Comparison of ENCODE assay signal across 1 cellular context in the genomic region with DNA sequence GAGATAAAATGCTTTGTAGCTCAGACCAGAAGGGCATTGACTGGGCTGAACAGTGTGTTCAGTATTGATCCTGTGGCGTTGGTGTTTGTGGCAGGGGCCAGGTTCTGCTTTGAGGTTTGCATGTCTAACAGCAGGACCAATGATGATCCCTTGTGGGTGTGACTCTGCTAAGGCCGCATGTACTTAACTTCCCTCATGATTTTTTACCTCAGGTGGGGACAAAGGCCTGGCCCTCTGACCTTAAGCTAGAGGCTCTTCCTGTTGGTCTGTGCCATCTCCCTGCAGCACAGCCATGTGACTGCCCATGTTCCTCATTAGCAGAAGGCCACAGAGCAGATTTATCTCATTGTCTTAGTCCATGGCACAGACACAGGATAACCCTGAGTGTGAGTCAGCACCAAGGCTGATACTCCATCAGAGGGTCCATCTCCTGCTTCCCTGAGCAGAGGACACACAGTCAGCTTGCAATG.
A peak's percentile ranks its signal among the peaks of the same experiment; 100 is the strongest.
TF ChIP-seq lines count a peak whose summit lies in the region.

No MANE protein-coding gene starts in this region.

TF ChIP-seq in HepG2, 621 proteins besides CTCF, POLR2A, EP300 and RAD21 (continued from another document and continues in another):
- TF ChIP-seq ZNF407 (CRISPR knock-in tag; IDR thresholded peaks at IDR 0.05; ENCODE audit: not compliant biosample characterization) = no peak
- no peak for TF ChIP-seq ZNF816 (CRISPR knock-in tag; IDR thresholded peaks at IDR 0.05; ENCODE audit: borderline replicate concordance)
- TF ChIP-seq FLYWCH1 (CRISPR knock-in tag; IDR thresholded peaks at IDR 0.05) = no peak
- TF ChIP-seq GFI1 (CRISPR knock-in tag; IDR thresholded peaks at IDR 0.05; ENCODE audit: borderline replicate concordance) = no peak
- no peak for TF ChIP-seq BCL6 (CRISPR knock-in tag; IDR thresholded peaks at IDR 0.05)
- peak; percentile 63 for TF ChIP-seq ZNF18 (CRISPR knock-in tag; IDR thresholded peaks at IDR 0.05; ENCODE audit: insufficient replicate concordance)
- no peak for TF ChIP-seq BRCA1 (CRISPR knock-in tag; IDR thresholded peaks at IDR 0.05)
- TF ChIP-seq ISL2 (CRISPR knock-in tag; IDR thresholded peaks at IDR 0.05) = no peak
- TF ChIP-seq ZNF142 (CRISPR knock-in tag; IDR thresholded peaks at IDR 0.05) = no peak
- TF ChIP-seq ZNF589 (CRISPR knock-in tag; conservative IDR thresholded peaks at IDR 0.05) = no peak
- peak; percentile 60; the same call in 1 of the 3 replicates for TF ChIP-seq MXI1 (IDR thresholded peaks at IDR 0.05; ENCODE audit: borderline replicate concordance, low read depth, low read length)
- 0 out of 2 replicates have a peak, but pooled peaks have one; percentile 47 for TF ChIP-seq SPEN (CRISPR knock-in tag; IDR thresholded peaks at IDR 0.05; ENCODE audit: low read depth)
- no peak for TF ChIP-seq ZNF569 (CRISPR knock-in tag; IDR thresholded peaks at IDR 0.05; ENCODE audit: borderline replicate concordance)
- peak; percentile 16; the same call in 1 of the 2 replicates for TF ChIP-seq KDM5B (CRISPR knock-in tag; IDR thresholded peaks at IDR 0.05; ENCODE audit: borderline replicate concordance)
- no peak for TF ChIP-seq ZNF34 (CRISPR knock-in tag; IDR thresholded peaks at IDR 0.05; ENCODE audit: borderline replicate concordance)
- TF ChIP-seq ZNF446 (CRISPR knock-in tag; IDR thresholded peaks at IDR 0.05) = no peak
- no peak for TF ChIP-seq MLXIP (CRISPR knock-in tag; IDR thresholded peaks at IDR 0.05; ENCODE audit: borderline replicate concordance)
- no peak for TF ChIP-seq SIX1 (CRISPR knock-in tag; IDR thresholded peaks at IDR 0.05; ENCODE audit: borderline replicate concordance)
- no peak for TF ChIP-seq EEA1 (CRISPR knock-in tag; IDR thresholded peaks at IDR 0.05; ENCODE audit: borderline replicate concordance)
- no peak for TF ChIP-seq KLF6 (CRISPR knock-in tag; IDR thresholded peaks at IDR 0.05)
- TF ChIP-seq, protein P1, sequence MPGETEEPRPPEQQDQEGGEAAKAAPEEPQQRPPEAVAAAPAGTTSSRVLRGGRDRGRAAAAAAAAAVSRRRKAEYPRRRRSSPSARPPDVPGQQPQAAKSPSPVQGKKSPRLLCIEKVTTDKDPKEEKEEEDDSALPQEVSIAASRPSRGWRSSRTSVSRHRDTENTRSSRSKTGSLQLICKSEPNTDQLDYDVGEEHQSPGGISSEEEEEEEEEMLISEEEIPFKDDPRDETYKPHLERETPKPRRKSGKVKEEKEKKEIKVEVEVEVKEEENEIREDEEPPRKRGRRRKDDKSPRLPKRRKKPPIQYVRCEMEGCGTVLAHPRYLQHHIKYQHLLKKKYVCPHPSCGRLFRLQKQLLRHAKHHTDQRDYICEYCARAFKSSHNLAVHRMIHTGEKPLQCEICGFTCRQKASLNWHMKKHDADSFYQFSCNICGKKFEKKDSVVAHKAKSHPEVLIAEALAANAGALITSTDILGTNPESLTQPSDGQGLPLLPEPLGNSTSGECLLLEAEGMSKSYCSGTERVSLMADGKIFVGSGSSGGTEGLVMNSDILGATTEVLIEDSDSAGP (CRISPR knock-in tag; IDR thresholded peaks at IDR 0.05; ENCODE audit: borderline replicate concordance) = no peak
- TF ChIP-seq ZNF33B (CRISPR knock-in tag; IDR thresholded peaks at IDR 0.05) = no peak
- no peak for TF ChIP-seq ZNF781 (CRISPR knock-in tag; IDR thresholded peaks at IDR 0.05; ENCODE audit: borderline replicate concordance, not compliant biosample characterization)
- TF ChIP-seq ZNF7 (CRISPR knock-in tag; IDR thresholded peaks at IDR 0.05) = no peak
- TF ChIP-seq ZNF20 (CRISPR knock-in tag; IDR thresholded peaks at IDR 0.05) = no peak
- TF ChIP-seq ZBTB21 (CRISPR knock-in tag; IDR thresholded peaks at IDR 0.05) = no peak
- TF ChIP-seq HOXA3 (CRISPR knock-in tag; IDR thresholded peaks at IDR 0.05) = peak; percentile 61; the same call in 1 of the 2 replicates
- TF ChIP-seq NBN (conservative IDR thresholded peaks at IDR 0.05) = no peak
- TF ChIP-seq ATAD3A (CRISPR knock-in tag; IDR thresholded peaks at IDR 0.05) = no peak
- no peak for TF ChIP-seq KAT8 (CRISPR knock-in tag; IDR thresholded peaks at IDR 0.05)
- TF ChIP-seq ZNF276 (CRISPR knock-in tag; IDR thresholded peaks at IDR 0.05; ENCODE audit: low read depth) = no peak
- TF ChIP-seq THAP8 (CRISPR knock-in tag; IDR thresholded peaks at IDR 0.05; ENCODE audit: borderline replicate concordance) = no peak
- no peak for TF ChIP-seq KDM5A (IDR thresholded peaks at IDR 0.05; ENCODE audit: borderline replicate concordance, low read length)
- no peak for TF ChIP-seq TBX3 (IDR thresholded peaks at IDR 0.05; ENCODE audit: borderline replicate concordance)
